8 cellular contexts compared by ENCODE assay signal in genomic region chr1:8560611-8561544, GRCh38.
DNase-seq lines count a peak whose midpoint lies in the region; ATAC-seq and TF ChIP-seq lines count a peak whose summit lies in the region.

No MANE protein-coding gene starts in this region.

- no peaks in the 10 kb centered on the region for H4K20me1 ChIP-seq in H9 (ENCODE audit: control insufficient read depth, insufficient read depth, insufficient read length)

- H3K4me1 ChIP-seq in H9 (ENCODE audit: insufficient read depth, low read length): peaks cover 3% of the 10 kb centered on the region; the same call in 1 of the 2 replicates
- peaks cover 0 to 26% (median 13%) of the 10 kb centered on the region in 12 donors for H3K4me1 ChIP-seq in heart left ventricle

- no peaks in the 10 kb centered on the region for H3K27me3 ChIP-seq in H9 (ENCODE audit: insufficient read depth, low read length)
- H3K27me3 ChIP-seq in heart left ventricle: no peaks in the 10 kb centered on the region

- peaks cover 23 to 30% of the 10 kb centered on the region in 2 experiments for H3K4me1 Mint-ChIP-seq in H9

- H4K91ac ChIP-seq in H9 (ENCODE audit: insufficient read length, low read depth, low read length): no peak overlapping the region

- intact Hi-C loops in heart left ventricle (cut with DNase I): loop anchor here (1.0 to 10.0 kb wide), 14 partner anchors 36 to 291 kb away; no protein-coding TSS in a partner anchor

- no peak overlapping the region for H4K5ac ChIP-seq in H9 (ENCODE audit: insufficient read length, low read depth, low read length)

- no CpG with 5 or more reads among the region's 2 CpGs for WGBS in H9 (ENCODE audit: extremely low coverage, insufficient read length, low lambda C conversion rate)
- 26 to 34% (median 29%) methylated on average over 2 of the region's 2 CpGs for WGBS in heart left ventricle, 4 donors

- H3K56ac ChIP-seq in H9 (ENCODE audit: insufficient read length, low read depth, low read length): no peak overlapping the region

- no peak overlapping the region for H2BK5ac ChIP-seq in H9 (ENCODE audit: insufficient read length, low read length)

- no peak overlapping the region for H3T11ph ChIP-seq in H9 (ENCODE audit: low read length)

- H3K9me3 ChIP-seq in H9 (ENCODE audit: control insufficient read depth, low read depth, low read length) (no peaks in the 10 kb centered on the region), heart left ventricle (no peaks in the 10 kb centered on the region)

- no peak overlapping the region for H3K18ac ChIP-seq in H9 (ENCODE audit: insufficient read length, low read depth, low read length)

- peak in 3 of 4 donors; percentile 63 to 79 (median 69) for ATAC-seq in heart left ventricle

- H3K23me2 ChIP-seq in H9 (ENCODE audit: insufficient read length, low read depth, low read length, poor library complexity, severe bottlenecking): no peaks in the 10 kb centered on the region

- H3K4me2 ChIP-seq in H9 (ENCODE audit: insufficient read depth, insufficient read length, low read length): no peak overlapping the region

- H3K23ac ChIP-seq in H9 (ENCODE audit: insufficient read length, low read depth, low read length): no peak overlapping the region

- H4K8ac ChIP-seq in H9 (replicated peaks; ENCODE audit: insufficient read length, low read depth, low read length): no peak overlapping the region

- no peaks in the 10 kb centered on the region for H3K9me3 Mint-ChIP-seq in H9

- H2BK20ac ChIP-seq in H9 (ENCODE audit: low read depth, low read length, poor library complexity, severe bottlenecking): no peak overlapping the region

- no peak overlapping the region for H2BK120ac ChIP-seq in H9 (ENCODE audit: low read depth, low read length, poor library complexity, severe bottlenecking)

- peak overlapping the region in 2 of 3 experiments; percentile 10 to 92; a peak in 2 of 7 replicates for H3K27ac Mint-ChIP-seq in H9

- no peak overlapping the region for H2AFZ ChIP-seq in H9 (ENCODE audit: low read length)

- no peaks in the 10 kb centered on the region for H3K79me1 ChIP-seq in H9 (ENCODE audit: insufficient read depth, low read depth, low read length, poor library complexity, severe bottlenecking)

- H3K36me3 Mint-ChIP-seq in H9 (ENCODE audit: insufficient read depth in 1 of 3, low read depth in 3 of 3): peaks cover 12 to 15% (median 14%) of the 10 kb centered on the region in 3 experiments; a peak in 6 of 7 replicates

- DNase-seq in SKM-1 treated with dmso at 0.1 percent for 144 hours (lab: John Stamatoyannopoulos, UW; ENCODE audit: unreplicated experiment) (peak; percentile 20), SKM-1 (lab: John Stamatoyannopoulos, UW; ENCODE audit: unreplicated experiment) (no peak), H9 (no peak), NCI-H460 (ENCODE audit: extremely low read depth, low read depth) (peak; percentile 40), heart left ventricle (peak in 2 of 5 donors; percentile 21 to 26), renal cortical epithelial cell (ENCODE audit: low read depth) (peak; percentile 78), NCI-H524 treated with DMSO at 0.1 percent for 48 hours (lab: John Stamatoyannopoulos, UW) (no peak)
- peak; percentile 32 for DNase-seq in activated CD8-positive, alpha-beta memory T cell treated with anti-CD3 and anti-CD28 coated beads, Interleukin-2, amount 50 U/mL, for 4 hours

- H3K36me3 ChIP-seq in heart left ventricle: peaks cover 0 to 11% (median 0%) of the 10 kb centered on the region in 9 donors

- no peak overlapping the region for H3K14ac ChIP-seq in H9 (ENCODE audit: insufficient read depth, low read length)

- no peak overlapping the region for H2BK15ac ChIP-seq in H9 (ENCODE audit: low read depth, low read length)

- H3K79me2 ChIP-seq in H9 (ENCODE audit: insufficient read depth, low read length): peaks cover 9% of the 10 kb centered on the region; the same call in 1 of the 2 replicates

- H2BK12ac ChIP-seq in H9 (ENCODE audit: insufficient read length, low read depth, low read length): no peak overlapping the region

- H3K4me3 ChIP-seq in heart left ventricle: no peak overlapping the region

- no peak overlapping the region for H3K9ac ChIP-seq in H9 (ENCODE audit: extremely low read depth, insufficient read length, low read length)

- no peak overlapping the region for H3K4me3 Mint-ChIP-seq in H9

- H3K27ac ChIP-seq in H9 (ENCODE audit: insufficient read length, low read depth, low read length) (no peak overlapping the region), heart left ventricle (no peak overlapping the region)

- H3K4ac ChIP-seq in H9 (ENCODE audit: low read depth, low read length): no peak overlapping the region

- no peak overlapping the region for H2AK5ac ChIP-seq in H9 (ENCODE audit: insufficient read length, low read length)

- TF ChIP-seq CTCF in H9 (conservative IDR thresholded peaks at IDR 0.05) (peak; percentile 93), heart left ventricle (IDR thresholded peaks at IDR 0.05) (peak; percentile 85 to 99 (median 95))

- H3K27me3 Mint-ChIP-seq in H9 (ENCODE audit: low read depth): no peaks in the 10 kb centered on the region

- no peak for TF ChIP-seq POLR2A in heart left ventricle (IDR thresholded peaks at IDR 0.05)

Comparison
In these comparisons a context has a peak if more than half of its experiments do, and no peak if none do; other contexts are left out.
1. DNase-seq: peak in SKM-1 treated with dmso at 0.1 percent for 144 hours (single experiment), NCI-H460 (single experiment), activated CD8-positive, alpha-beta memory T cell treated with anti-CD3 and anti-CD28 coated beads, Interleukin-2, amount 50 U/mL, for 4 hours (single experiment) and renal cortical epithelial cell (single experiment); none in SKM-1 (single experiment), H9 (single experiment) and NCI-H524 treated with DMSO at 0.1 percent for 48 hours (single experiment).